Comparison of ENCODE assay signal across 21 cellular contexts in genomic region chr6:63477422-63478040, GRCh38.
"Had no signal": no experiment of that assay in that cellular context is flagged by ENCODE, and none has a peak within 500 bp of the region (broad histone marks: within the 10 kb centered on the region; RNA-seq: fewer than 3 reads in every experiment).

No MANE protein-coding gene starts in this region.

- H3K79me2 ChIP-seq: hepatocyte, parathyroid adenoma had no signal

- H2AFZ ChIP-seq: hepatocyte, parathyroid adenoma had no signal

- H3K9me3 ChIP-seq: heart left ventricle, left lung, lower lobe of right lung, neutrophil, vagina had no signal

- H3K4me2 ChIP-seq: hepatocyte had no signal

- H3K27ac ChIP-seq: dorsolateral prefrontal cortex, heart left ventricle, left lung, lower lobe of right lung, neutrophil, parathyroid adenoma, skin epidermis, vagina had no signal

- H3K36me3 ChIP-seq: heart left ventricle, left lung, lower lobe of right lung, neutrophil, vagina had no signal

- H3K27me3 ChIP-seq: heart left ventricle, hepatocyte, left lung, neutrophil, vagina had no signal

- H3K4me1 ChIP-seq: left lung, lower lobe of right lung, parathyroid adenoma, vagina had no signal

- FAIRE-seq: frontal cortex, kidney had no signal

- H3K9ac ChIP-seq: parathyroid adenoma had no signal

- DNase-seq: cerebellar nuclear complex; cortex of kidney; dorsolateral prefrontal cortex; effector CD4-positive, alpha-beta T cell; heart left ventricle; kidney; left lung; lower lobe of right lung; naive B cell; right cardiac atrium; stimulated activated CD4-positive, alpha-beta T cell treated with anti-CD3 and anti-CD28 coated beads, Interleukin-15, amount 100 ng/mL, for 24 hours; stimulated activated CD4-positive, alpha-beta T cell treated with anti-CD3 and anti-CD28 coated beads, Interleukin-2, amount 100 ng/mL, for 48 hours; stimulated activated naive B cell treated with anti-CD40 and anti-IgM and Interleukin-4, amounts not matched to agents 10 μg/mL and 1 μg/mL and 100 μg/mL, for 72 hours; trophoblast cell had no signal

- ATAC-seq: heart left ventricle; left lung; lower lobe of right lung; natural killer cell treated with Interleukin-12 subunit alpha and Interleukin-12 subunit beta and Interleukin-15 and Interleukin-18, amount 100 ng/mL, for 72 hours; right cardiac atrium; stimulated activated naive B cell treated with anti-CD40 and anti-IgM and Interleukin-4, amounts not matched to agents 10 μg/mL and 1 μg/mL and 100 μg/mL, for 72 hours had no signal

- H3K4me3 ChIP-seq: dorsolateral prefrontal cortex, heart left ventricle, hepatocyte, left lung, lower lobe of right lung, skin epidermis, vagina had no signal
